1 cellular context compared by ENCODE assay signal in the genomic region with DNA sequence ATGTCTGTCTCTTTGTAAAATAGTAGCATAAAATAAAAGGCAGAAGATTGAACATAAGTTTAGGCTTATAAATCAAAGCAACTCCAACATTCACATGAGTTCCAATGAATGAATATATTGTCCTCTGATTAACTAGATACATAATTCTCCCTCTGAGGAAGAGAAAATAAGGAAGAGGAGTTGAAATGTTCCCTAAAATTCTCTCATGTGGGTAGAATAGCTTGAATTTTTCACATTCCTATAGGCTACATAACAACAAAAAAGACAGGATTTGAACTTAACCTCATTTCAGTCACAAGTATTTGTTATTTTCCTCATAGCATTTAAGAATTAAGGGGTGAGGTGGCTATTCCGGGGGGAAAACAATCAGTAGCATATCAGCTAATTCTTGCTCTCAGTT.
TF ChIP-seq lines count a peak whose summit lies in the region.

No MANE protein-coding gene starts in this region.

TF ChIP-seq in GM23338, 12 proteins besides CTCF, POLR2A, EP300 and RAD21 (continued from another document):
- TF ChIP-seq JUNB (IDR thresholded peaks at IDR 0.05; ENCODE audit: unreplicated experiment) (no peak), STAT1 (IDR thresholded peaks at IDR 0.05; ENCODE audit: unreplicated experiment) (no peak), EZH2phosphoT487 (IDR thresholded peaks at IDR 0.05; ENCODE audit: unreplicated experiment) (no peak), POLR2AphosphoS5 (IDR thresholded peaks at IDR 0.05; ENCODE audit: low read depth) (no peak), REST (IDR thresholded peaks at IDR 0.05; ENCODE audit: unreplicated experiment) (no peak), CREB1 (CRISPR knock-in tag; IDR thresholded peaks at IDR 0.05; ENCODE audit: low read depth) (no peak)
- TF ChIP-seq, protein P1, sequence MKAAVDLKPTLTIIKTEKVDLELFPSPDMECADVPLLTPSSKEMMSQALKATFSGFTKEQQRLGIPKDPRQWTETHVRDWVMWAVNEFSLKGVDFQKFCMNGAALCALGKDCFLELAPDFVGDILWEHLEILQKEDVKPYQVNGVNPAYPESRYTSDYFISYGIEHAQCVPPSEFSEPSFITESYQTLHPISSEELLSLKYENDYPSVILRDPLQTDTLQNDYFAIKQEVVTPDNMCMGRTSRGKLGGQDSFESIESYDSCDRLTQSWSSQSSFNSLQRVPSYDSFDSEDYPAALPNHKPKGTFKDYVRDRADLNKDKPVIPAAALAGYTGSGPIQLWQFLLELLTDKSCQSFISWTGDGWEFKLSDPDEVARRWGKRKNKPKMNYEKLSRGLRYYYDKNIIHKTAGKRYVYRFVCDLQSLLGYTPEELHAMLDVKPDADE (IDR thresholded peaks at IDR 0.05): no peak
